ENCODE assay signal across 29 cellular contexts in the genomic region with DNA sequence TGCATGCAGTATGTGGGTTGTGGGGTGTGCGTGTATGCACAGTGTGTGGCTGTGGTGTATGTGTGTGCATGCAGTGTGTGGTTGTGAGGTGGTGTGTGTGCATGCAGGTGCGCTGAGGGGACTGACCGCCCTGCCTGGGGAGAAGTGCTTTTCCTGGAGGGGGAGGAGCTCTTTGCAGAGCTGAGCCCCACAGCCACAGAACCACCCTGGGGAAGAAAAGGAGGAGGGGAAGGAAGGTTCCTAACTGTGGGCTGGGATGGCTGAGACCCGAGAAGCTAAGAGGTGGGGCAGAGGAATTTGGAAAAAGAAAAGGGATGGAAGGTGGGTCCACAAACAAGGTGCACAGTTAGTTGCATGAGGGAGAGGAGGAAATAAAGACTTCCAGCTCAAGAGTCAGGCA. TPM values are rescaled to one million over a fixed set of nuclear protein-coding genes. Genes with fewer than 3 reads are reported as not detected.
"Had no signal": no experiment of that assay in that cellular context is flagged by ENCODE, and none has a peak within 500 bp of the region (broad histone marks: within the 10 kb centered on the region; RNA-seq: fewer than 3 reads in every experiment).

Gene TRPV5, minus strand, starts transcription at position 123 of the 400 bp plus-strand sequence. CDS start 287 bp downstream, outside the sequence.

- H3K27ac Mint-ChIP-seq: dendritic cell treated with granulocyte-macrophage colony-stimulating factor and Interleukin-4, amounts not matched to agents 40 ng/mL and 50 ng/mL, for 4 days; endodermal cell; memory B cell; mesothelial cell of epicardium; natural killer cell; neural progenitor cell; stimulated activated memory B cell treated with anti-CD40 and anti-IgM and Interleukin-4, amounts not matched to agents 10 μg/mL and 1 μg/mL and 100 μg/mL, for 72 hours; stimulated activated naive CD8-positive, alpha-beta T cell treated with anti-CD3 and anti-CD28 coated beads, Interleukin-15, Interleukin-2, amounts not matched to agents 100 ng/mL and 50 ng/mL, for 24 hours had no signal

- H3K27me3 Mint-ChIP-seq: stimulated activated naive CD8-positive, alpha-beta T cell treated with anti-CD3 and anti-CD28 coated beads, Interleukin-15, Interleukin-2, amounts not matched to agents 100 ng/mL and 50 ng/mL, for 24 hours had no signal

- H3K27ac ChIP-seq: hepatocyte, left ventricle myocardium inferior, lower lobe of right lung, neural progenitor cell, pancreas, prostate gland, right lobe of liver, tibial artery, upper lobe of left lung, vagina had no signal

- H3K4me3 ChIP-seq: hepatocyte, left ventricle myocardium inferior, lower lobe of right lung, neural progenitor cell, pancreas, prostate gland, right lobe of liver, tibial artery, upper lobe of left lung, vagina had no signal

- H2AFZ ChIP-seq: hepatocyte, neural progenitor cell had no signal

- H3K36me3 ChIP-seq: left ventricle myocardium inferior, lower lobe of right lung, neural progenitor cell, pancreas, prostate gland, right lobe of liver, tibial artery, upper lobe of left lung, vagina had no signal

- H3K36me3 Mint-ChIP-seq: mesothelial cell of epicardium; natural killer cell; neural progenitor cell; stimulated activated memory B cell treated with anti-CD40 and anti-IgM and Interleukin-4, amounts not matched to agents 10 μg/mL and 1 μg/mL and 100 μg/mL, for 72 hours had no signal

- H3K4me1 ChIP-seq: left ventricle myocardium inferior, lower lobe of right lung, neural progenitor cell, pancreas, prostate gland, right lobe of liver, tibial artery, upper lobe of left lung, vagina had no signal

- H3K9me3 ChIP-seq: left ventricle myocardium inferior, lower lobe of right lung, pancreas, prostate gland, right lobe of liver, tibial artery, upper lobe of left lung, vagina had no signal

- H3K4me1 Mint-ChIP-seq: mesothelial cell of epicardium; natural killer cell; stimulated activated memory B cell treated with anti-CD40 and anti-IgM and Interleukin-4, amounts not matched to agents 10 μg/mL and 1 μg/mL and 100 μg/mL, for 72 hours had no signal

- H3K79me2 ChIP-seq: hepatocyte had no signal

- H3K4me2 ChIP-seq: hepatocyte, neural progenitor cell had no signal

- H3K4me3 Mint-ChIP-seq: dendritic cell treated with granulocyte-macrophage colony-stimulating factor and Interleukin-4, amounts not matched to agents 40 ng/mL and 50 ng/mL, for 4 days; endodermal cell; memory B cell; mesothelial cell of epicardium; natural killer cell; neural progenitor cell; stimulated activated memory B cell treated with anti-CD40 and anti-IgM and Interleukin-4, amounts not matched to agents 10 μg/mL and 1 μg/mL and 100 μg/mL, for 72 hours; stimulated activated naive CD8-positive, alpha-beta T cell treated with anti-CD3 and anti-CD28 coated beads, Interleukin-15, Interleukin-2, amounts not matched to agents 100 ng/mL and 50 ng/mL, for 24 hours had no signal

- H3K27me3 ChIP-seq: hepatocyte, neural progenitor cell, pancreas, right lobe of liver, upper lobe of left lung, vagina had no signal

- H3K9ac ChIP-seq: neural progenitor cell had no signal

- DNase-seq: endodermal cell; foreskin melanocyte; head of caudate nucleus; kidney; left cardiac atrium; left ventricle myocardium inferior; lower lobe of right lung; natural killer cell; occipital lobe; pancreas; right lobe of liver; stimulated activated CD4-positive, alpha-beta T cell treated with anti-CD3 and anti-CD28 coated beads, Interleukin-4, amount 100 ng/mL, for 1 hour; stimulated activated CD8-positive, alpha-beta memory T cell treated with anti-CD3 and anti-CD28 coated beads, Interleukin-4, amount 100 ng/mL, for 48 hours; tibial artery; upper lobe of left lung had no signal

- ATAC-seq: left cardiac atrium; lower lobe of right lung; natural killer cell; pancreas; right lobe of liver; stimulated activated memory B cell treated with anti-CD40 and anti-IgM and Interleukin-4, amounts not matched to agents 10 μg/mL and 1 μg/mL and 100 μg/mL, for 72 hours had no signal

- H3K9me3 Mint-ChIP-seq: endodermal cell; memory B cell; mesothelial cell of epicardium; natural killer cell; stimulated activated memory B cell treated with anti-CD40 and anti-IgM and Interleukin-4, amounts not matched to agents 10 μg/mL and 1 μg/mL and 100 μg/mL, for 72 hours; stimulated activated naive CD8-positive, alpha-beta T cell treated with anti-CD3 and anti-CD28 coated beads, Interleukin-15, Interleukin-2, amounts not matched to agents 100 ng/mL and 50 ng/mL, for 24 hours had no signal

RNA-seq across cellular contexts. Expression of gene TRPV5, which starts in this region (rescaled TPM):
- total RNA-seq: endothelial cell of umbilical vein, hepatocyte, left cardiac atrium, left ventricle myocardium inferior, lower lobe of right lung, mucosa of gallbladder, myocyte, natural killer cell, prostate gland, renal cortical epithelial cell, right lobe of liver, temporal lobe, upper lobe of left lung, vagina had no signal
